3 cellular contexts compared by ENCODE assay signal in the genomic region with DNA sequence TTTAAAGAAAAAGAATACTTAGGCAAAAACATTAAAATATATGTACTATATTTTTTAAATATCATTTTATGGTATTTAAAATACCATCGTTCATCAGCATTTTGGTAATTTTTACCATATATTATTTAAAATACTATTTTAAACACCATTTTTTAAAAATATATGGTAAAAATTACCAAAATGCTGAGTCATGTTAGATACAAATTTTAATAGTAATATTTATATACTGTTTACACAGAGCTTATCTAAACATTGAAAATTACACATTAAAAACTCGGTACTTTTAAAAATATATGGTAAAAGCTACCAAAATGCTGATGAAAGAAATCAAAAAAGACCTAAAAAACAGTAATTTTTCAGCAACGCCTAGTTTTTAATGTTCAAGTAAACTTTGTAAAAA.
TF ChIP-seq lines count a peak whose summit lies in the region.

No MANE protein-coding gene starts in this region.

TF ChIP-seq in A549, 52 proteins besides CTCF, POLR2A, EP300 and RAD21:
- TF ChIP-seq RNF2 (IDR thresholded peaks at IDR 0.05; ENCODE audit: borderline replicate concordance, low read depth) (no peak), MAFK (IDR thresholded peaks at IDR 0.05; ENCODE audit: partially characterized antibody) (peak; percentile 64), ZSCAN20 (CRISPR knock-in tag; IDR thresholded peaks at IDR 0.05) (no peak)
- TF ChIP-seq, protein P1, sequence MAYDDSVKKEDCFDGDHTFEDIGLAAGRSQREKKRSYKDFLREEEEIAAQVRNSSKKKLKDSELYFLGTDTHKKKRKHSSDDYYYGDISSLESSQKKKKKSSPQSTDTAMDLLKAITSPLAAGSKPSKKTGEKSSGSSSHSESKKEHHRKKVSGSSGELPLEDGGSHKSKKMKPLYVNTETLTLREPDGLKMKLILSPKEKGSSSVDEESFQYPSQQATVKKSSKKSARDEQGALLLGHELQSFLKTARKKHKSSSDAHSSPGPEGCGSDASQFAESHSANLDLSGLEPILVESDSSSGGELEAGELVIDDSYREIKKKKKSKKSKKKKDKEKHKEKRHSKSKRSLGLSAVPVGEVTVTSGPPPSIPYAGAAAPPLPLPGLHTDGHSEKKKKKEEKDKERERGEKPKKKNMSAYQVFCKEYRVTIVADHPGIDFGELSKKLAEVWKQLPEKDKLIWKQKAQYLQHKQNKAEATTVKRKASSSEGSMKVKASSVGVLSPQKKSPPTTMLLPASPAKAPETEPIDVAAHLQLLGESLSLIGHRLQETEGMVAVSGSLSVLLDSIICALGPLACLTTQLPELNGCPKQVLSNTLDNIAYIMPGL (CRISPR knock-in tag; IDR thresholded peaks at IDR 0.05; ENCODE audit: borderline replicate concordance), result no peak

TF ChIP-seq in IMR-90, 13 proteins besides CTCF, POLR2A, EP300 and RAD21:
- TF ChIP-seq NFE2L2 (IDR thresholded peaks at IDR 0.05; ENCODE audit: low read depth, low read length) (peak; percentile 58), RFX5 (IDR thresholded peaks at IDR 0.05; ENCODE audit: low read depth, low read length) (no peak), MAFK (IDR thresholded peaks at IDR 0.05; ENCODE audit: low read depth, low read length) (0 out of 2 replicates have a peak, but pooled peaks have one; percentile 11), BHLHE40 (IDR thresholded peaks at IDR 0.05; ENCODE audit: low read depth, low read length) (no peak)
- TF ChIP-seq, protein P2, sequence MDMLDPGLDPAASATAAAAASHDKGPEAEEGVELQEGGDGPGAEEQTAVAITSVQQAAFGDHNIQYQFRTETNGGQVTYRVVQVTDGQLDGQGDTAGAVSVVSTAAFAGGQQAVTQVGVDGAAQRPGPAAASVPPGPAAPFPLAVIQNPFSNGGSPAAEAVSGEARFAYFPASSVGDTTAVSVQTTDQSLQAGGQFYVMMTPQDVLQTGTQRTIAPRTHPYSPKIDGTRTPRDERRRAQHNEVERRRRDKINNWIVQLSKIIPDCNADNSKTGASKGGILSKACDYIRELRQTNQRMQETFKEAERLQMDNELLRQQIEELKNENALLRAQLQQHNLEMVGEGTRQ (IDR thresholded peaks at IDR 0.05; ENCODE audit: low read depth, low read length), result no peak

TF ChIP-seq in H1, 55 proteins besides CTCF, POLR2A, EP300 and RAD21:
- TF ChIP-seq SP4 (IDR thresholded peaks at IDR 0.05; ENCODE audit: low read length), result no peak
- peak; percentile 35; the same call in 1 of the 2 replicates for TF ChIP-seq MAFK (IDR thresholded peaks at IDR 0.05; ENCODE audit: low read depth, low read length)
- TF ChIP-seq JUN (IDR thresholded peaks at IDR 0.05; ENCODE audit: low read depth, low read length), result no peak
- no peak for TF ChIP-seq SP1 (IDR thresholded peaks at IDR 0.05; ENCODE audit: low read depth, low read length)
- peak; percentile 64 for TF ChIP-seq BACH1 (IDR thresholded peaks at IDR 0.05; ENCODE audit: low read length)
- TF ChIP-seq ASH2L (IDR thresholded peaks at IDR 0.05; ENCODE audit: low read length), result no peak
